Comparison of ENCODE assay signal across 10 cellular contexts in genomic region chr17:47703191-47703591, GRCh38. TPM values are rescaled to one million over a fixed set of nuclear protein-coding genes. Genes with fewer than 3 reads are reported as not detected.
DNase-seq lines count a peak whose midpoint lies in the region; ATAC-seq lines count a peak whose summit lies in the region.
"Had no signal": no experiment of that assay in that cellular context is flagged by ENCODE, and none has a peak within 500 bp of the region (broad histone marks: within the 10 kb centered on the region; RNA-seq: fewer than 3 reads in every experiment).

No MANE protein-coding gene starts in this region.

- no peaks in the 10 kb centered on the region for H3K36me3 Mint-ChIP-seq in IgD-negative memory B cell
- H3K36me3 Mint-ChIP-seq in activated CD4-positive, alpha-beta T cell treated with anti-CD3 and anti-CD28 coated beads, Interleukin-2, amount 10 ng/mL, durations not matched to agents 7 days and 5 days (ENCODE audit: low read depth) = no peaks in the 10 kb centered on the region

- DNase-seq in activated CD4-positive, alpha-beta T cell treated with anti-CD3 and anti-CD28 coated beads, Interleukin-2, amount 10 ng/mL, durations not matched to agents 7 days and 5 days = peak; percentile 52
- DNase-seq in effector CD8-positive, alpha-beta T cell (lab: John Stamatoyannopoulos, UW) = peak; percentile 24
- DNase-seq in stimulated activated CD8-positive, alpha-beta memory T cell treated with anti-CD3 and anti-CD28 coated beads, Interleukin-7, amount 100 ng/mL, for 4 hours (ENCODE audit: low read depth in 2 of 2) = peak; percentile 68 to 77
- no peak for DNase-seq in NCI-H1436 treated with DMSO at 0.1 percent for 48 hours (lab: John Stamatoyannopoulos, UW)
- no peak for DNase-seq in DMS114 treated with DMSO at 0.1 percent for 48 hours (lab: John Stamatoyannopoulos, UW; ENCODE audit: unreplicated experiment)
- DNase-seq: left colon, NCI-H1930, SHP77 treated with DMSO at 0.1 percent for 48 hours had no signal

- peaks cover 3% of the 10 kb centered on the region for H3K27me3 Mint-ChIP-seq in IgD-negative memory B cell
- H3K27me3 Mint-ChIP-seq in activated CD4-positive, alpha-beta T cell treated with anti-CD3 and anti-CD28 coated beads, Interleukin-2, amount 10 ng/mL, durations not matched to agents 7 days and 5 days = no peaks in the 10 kb centered on the region

- no peaks in the 10 kb centered on the region for H3K9me3 Mint-ChIP-seq in IgD-negative memory B cell
- no peaks in the 10 kb centered on the region for H3K9me3 Mint-ChIP-seq in activated CD4-positive, alpha-beta T cell treated with anti-CD3 and anti-CD28 coated beads, Interleukin-2, amount 10 ng/mL, durations not matched to agents 7 days and 5 days

- peak overlapping the region in 2 of 3 donors; percentile 77 to 97 for H3K27ac Mint-ChIP-seq in IgD-negative memory B cell
- H3K27ac Mint-ChIP-seq in activated CD4-positive, alpha-beta T cell treated with anti-CD3 and anti-CD28 coated beads, Interleukin-2, amount 10 ng/mL, durations not matched to agents 7 days and 5 days = peak overlapping the region; percentile 85

- no peak for ATAC-seq in GM21723 (IDR thresholded peaks at IDR 0.05; ENCODE audit: unreplicated experiment)
- ATAC-seq: left colon had no signal

- CTCF ChIA-PET in activated CD4-positive, alpha-beta T cell treated with anti-CD3 and anti-CD28 coated beads, Interleukin-2, amount 10 ng/mL, durations not matched to agents 7 days and 5 days (lab: Charles Lee) = no interaction called here

- peaks cover 33 to 54% (median 46%) of the 10 kb centered on the region in 3 donors for H3K4me1 Mint-ChIP-seq in IgD-negative memory B cell
- peaks cover 80% of the 10 kb centered on the region for H3K4me1 Mint-ChIP-seq in activated CD4-positive, alpha-beta T cell treated with anti-CD3 and anti-CD28 coated beads, Interleukin-2, amount 10 ng/mL, durations not matched to agents 7 days and 5 days

- POLR2A ChIA-PET in activated CD4-positive, alpha-beta T cell treated with anti-CD3 and anti-CD28 coated beads, Interleukin-2, amount 10 ng/mL, durations not matched to agents 7 days and 5 days (lab: Charles Lee) = no interaction called here

- peak overlapping the region; percentile 57 to 92 (median 80) for H3K4me3 Mint-ChIP-seq in IgD-negative memory B cell
- H3K4me3 Mint-ChIP-seq in activated CD4-positive, alpha-beta T cell treated with anti-CD3 and anti-CD28 coated beads, Interleukin-2, amount 10 ng/mL, durations not matched to agents 7 days and 5 days = peak overlapping the region; percentile 54

RNA-seq across cellular contexts. Expression of gene TBKBP1, which starts 9.2 kb away (rescaled TPM):
- 0.24 TPM for polyA plus RNA-seq in IgD-negative memory B cell
- 1 to 10 TPM; 2.5 to 3.0 TPM for total RNA-seq in activated CD4-positive, alpha-beta T cell treated with anti-CD3 and anti-CD28 coated beads, Interleukin-2, amount 10 ng/mL, durations not matched to agents 7 days and 5 days

RNA-seq across cellular contexts. Expression of gene TBX21, which starts 29.8 kb away (rescaled TPM):
- 10.0 TPM for polyA plus RNA-seq in IgD-negative memory B cell
- total RNA-seq in activated CD4-positive, alpha-beta T cell treated with anti-CD3 and anti-CD28 coated beads, Interleukin-2, amount 10 ng/mL, durations not matched to agents 7 days and 5 days = 10 to 100 TPM; 13.8 to 16.0 TPM

RNA-seq across cellular contexts. Expression of gene KPNB1, which starts 53.5 kb away (rescaled TPM):
- polyA plus RNA-seq in IgD-negative memory B cell = 28.4 TPM
- 100 to 1,000 TPM; 409 to 427 TPM for total RNA-seq in activated CD4-positive, alpha-beta T cell treated with anti-CD3 and anti-CD28 coated beads, Interleukin-2, amount 10 ng/mL, durations not matched to agents 7 days and 5 days

Comparison
In these comparisons a context has a peak if more than half of its experiments do, and no peak if none do; other contexts are left out.
1. DNase-seq: peak in activated CD4-positive, alpha-beta T cell treated with anti-CD3 and anti-CD28 coated beads, Interleukin-2, amount 10 ng/mL, durations not matched to agents 7 days and 5 days (single experiment), effector CD8-positive, alpha-beta T cell (single experiment) and stimulated activated CD8-positive, alpha-beta memory T cell treated with anti-CD3 and anti-CD28 coated beads, Interleukin-7, amount 100 ng/mL, for 4 hours (2 of 2); none in NCI-H1436 treated with DMSO at 0.1 percent for 48 hours (single experiment) and DMS114 treated with DMSO at 0.1 percent for 48 hours (single experiment).